Comparison of ENCODE assay signal across 9 cellular contexts in genomic region chrX:2501246-2502102, GRCh38. TPM values are rescaled to one million over a fixed set of nuclear protein-coding genes. Genes with fewer than 3 reads are reported as not detected.
DNase-seq lines count a peak whose midpoint lies in the region; ATAC-seq, FAIRE-seq and TF ChIP-seq lines count a peak whose summit lies in the region.
"Had no signal": no experiment of that assay in that cellular context is flagged by ENCODE, and none has a peak within 500 bp of the region (broad histone marks: within the 10 kb centered on the region; RNA-seq: fewer than 3 reads in every experiment).

No MANE protein-coding gene starts in this region.

- H3K4me3 Mint-ChIP-seq in activated T-cell treated with anti-CD3 and anti-CD28 coated beads, Interleukin-2, amount 50 U/mL, for 72 hours: peak overlapping the region; percentile 67 to 71
- peak overlapping the region; percentile 74 for H3K4me3 Mint-ChIP-seq in activated naive CD8-positive, alpha-beta T cell

- peaks cover 0 to 9% of the 10 kb centered on the region in 2 donors for H3K4me1 ChIP-seq in kidney (ENCODE audit: control insufficient read depth in 1 of 2, insufficient read depth in 1 of 2, low read depth in 1 of 2, low read length in 2 of 2)
- H3K4me1 ChIP-seq in thoracic aorta (ENCODE audit: control insufficient read depth in 1 of 2, low read depth in 2 of 2): peaks cover 23 to 34% of the 10 kb centered on the region in 2 donors

- FAIRE-seq in kidney (lab: Jason Lieb, UNC): no peak

- H3K36me3 ChIP-seq in kidney (ENCODE audit: control insufficient read depth in 1 of 2, insufficient read depth in 2 of 2, low read length in 2 of 2): no peaks in the 10 kb centered on the region
- H3K36me3 ChIP-seq in thoracic aorta: no peaks in the 10 kb centered on the region

- H3K27me3 Mint-ChIP-seq in activated T-cell treated with anti-CD3 and anti-CD28 coated beads, Interleukin-2, amount 50 U/mL, for 72 hours (ENCODE audit: low read depth): no peaks in the 10 kb centered on the region
- no peaks in the 10 kb centered on the region for H3K27me3 Mint-ChIP-seq in activated naive CD8-positive, alpha-beta T cell

- H3K9ac ChIP-seq in kidney (ENCODE audit: low read length in 2 of 2): no peak overlapping the region

- H3K27ac ChIP-seq in kidney (ENCODE audit: low read depth in 2 of 2, low read length in 2 of 2) (peak overlapping the region in 1 of 2 donors; percentile 47), thoracic aorta (no peak overlapping the region)

- H3K27ac Mint-ChIP-seq in activated T-cell treated with anti-CD3 and anti-CD28 coated beads, Interleukin-2, amount 50 U/mL, for 72 hours: peak overlapping the region; percentile 42
- peak overlapping the region; percentile 72 for H3K27ac Mint-ChIP-seq in activated naive CD8-positive, alpha-beta T cell

- DNase-seq in activated T-cell treated with anti-CD3 and anti-CD28 coated beads, Interleukin-2, amount 50 U/mL, for 72 hours: no peak
- DNase-seq in activated T-cell treated with anti-CD3 and anti-CD28 coated beads, Interleukin-2, amount 50 U/mL, for 48 hours: no peak
- peak; percentile 80 for DNase-seq in kidney
- no peak for DNase-seq in thoracic aorta (ENCODE audit: low spot score)
- no peak for DNase-seq in foreskin melanocyte
- DNase-seq in cerebellum (ENCODE audit: low spot score): no peak
- DNase-seq: NCI-H1930 had no signal

- H3K4me3 ChIP-seq in kidney (ENCODE audit: low read length in 2 of 2) (no peak overlapping the region), thoracic aorta (peak overlapping the region; percentile 88)

- H3K36me3 Mint-ChIP-seq in activated T-cell treated with anti-CD3 and anti-CD28 coated beads, Interleukin-2, amount 50 U/mL, for 72 hours (ENCODE audit: insufficient read depth in 2 of 2): no peaks in the 10 kb centered on the region
- no peaks in the 10 kb centered on the region for H3K36me3 Mint-ChIP-seq in activated naive CD8-positive, alpha-beta T cell

- H3K4me1 Mint-ChIP-seq in activated T-cell treated with anti-CD3 and anti-CD28 coated beads, Interleukin-2, amount 50 U/mL, for 72 hours (ENCODE audit: low read depth): peaks cover 23% of the 10 kb centered on the region
- peaks cover 23% of the 10 kb centered on the region for H3K4me1 Mint-ChIP-seq in activated naive CD8-positive, alpha-beta T cell (ENCODE audit: low read depth)

- no peak for TF ChIP-seq CTCF in kidney (IDR thresholded peaks at IDR 0.05; ENCODE audit: borderline replicate concordance, extremely low read depth, insufficient read depth)
- no peak for TF ChIP-seq CTCF in thoracic aorta (IDR thresholded peaks at IDR 0.05)

- H3K9me3 ChIP-seq in kidney (ENCODE audit: control insufficient read depth in 1 of 2, low read length in 2 of 2): no peaks in the 10 kb centered on the region
- H3K9me3 ChIP-seq in thoracic aorta: no peaks in the 10 kb centered on the region

- no peak for ATAC-seq in activated T-cell treated with anti-CD3 and anti-CD28 coated beads, Interleukin-2, amount 50 U/mL, for 72 hours (replicated peaks in 1 of 2)
- no peak for ATAC-seq in thoracic aorta (ENCODE audit: insufficient number of reproducible peaks, low FRiP score, low read depth)
- no peak for ATAC-seq in HG03108 (IDR thresholded peaks at IDR 0.05; ENCODE audit: unreplicated experiment)

- intact Hi-C loops in kidney (cut with DNase I): no loop called here

- no peaks in the 10 kb centered on the region for H3K27me3 ChIP-seq in thoracic aorta (replicated peaks; ENCODE audit: insufficient read depth)

- no peaks in the 10 kb centered on the region for H3K9me3 Mint-ChIP-seq in activated T-cell treated with anti-CD3 and anti-CD28 coated beads, Interleukin-2, amount 50 U/mL, for 72 hours
- H3K9me3 Mint-ChIP-seq in activated naive CD8-positive, alpha-beta T cell (ENCODE audit: low read depth): no peaks in the 10 kb centered on the region

RNA-seq across cellular contexts. Expression of gene DHRSX, which starts 0.7 kb away (rescaled TPM):
- total RNA-seq in activated T-cell treated with anti-CD3 and anti-CD28 coated beads, Interleukin-2, amount 50 U/mL, for 72 hours: 10 to 100 TPM; 24.0 to 26.0 TPM
- total RNA-seq in kidney (26.4 TPM), thoracic aorta (10 to 100 TPM; 14.9 to 16.8 TPM), cerebellum (29.5 TPM)
- polyA plus RNA-seq in kidney (ENCODE audit: insufficient read depth, low read depth, low replicate concordance): 30.0 TPM

RNA-seq across cellular contexts. Expression of gene ZBED1, which starts 0.7 kb away (rescaled TPM):
- total RNA-seq in activated T-cell treated with anti-CD3 and anti-CD28 coated beads, Interleukin-2, amount 50 U/mL, for 72 hours: 10 to 100 TPM; 24.5 to 28.5 TPM
- total RNA-seq in kidney (40.7 TPM), thoracic aorta (10 to 100 TPM; 39.7 to 54.5 TPM), cerebellum (28.4 TPM)
- 20.6 TPM for polyA plus RNA-seq in kidney (ENCODE audit: insufficient read depth, low read depth, low replicate concordance)
